In genomic region chr17:15432807-15433547, GRCh38 we compare ENCODE assay signal across 16 cellular contexts. TPM values are rescaled to one million over a fixed set of nuclear protein-coding genes. Genes with fewer than 3 reads are reported as not detected.
DNase-seq lines count a peak whose midpoint lies in the region; ATAC-seq and TF ChIP-seq lines count a peak whose summit lies in the region.
"Had no signal": no experiment of that assay in that cellular context is flagged by ENCODE, and none has a peak within 500 bp of the region (broad histone marks: within the 10 kb centered on the region; RNA-seq: fewer than 3 reads in every experiment).

No MANE protein-coding gene starts in this region.

- H3K9me3 ChIP-seq in IMR-90 (ENCODE audit: control insufficient read depth, insufficient read depth, low read length) (no peaks in the 10 kb centered on the region), lung (ENCODE audit: control insufficient read depth in 2 of 2, insufficient read depth in 1 of 2, low read length in 1 of 2) (no peaks in the 10 kb centered on the region), subcutaneous abdominal adipose tissue (ENCODE audit: control insufficient read depth in 5 of 5, low read length in 5 of 5) (no peaks in the 10 kb centered on the region)

- WGBS in IMR-90 (ENCODE audit: extremely low coverage in 2 of 2, insufficient read length in 1 of 2), 2 experiments = 40% methylated on average over 1 of the region's 4 CpGs; no CpG with 5 or more reads in 1 of the 2 experiments
- WGBS in lung, 2 donors = 76 to 84% methylated on average over 4 of the region's 4 CpGs

- POLR2A ChIA-PET in IMR-90 (lab: Charles Lee; ENCODE audit: unreplicated experiment) = interaction anchor here (0.6 kb wide), 1 partner anchor 165 kb away, joined by 4 read pairs; no protein-coding TSS in a partner anchor
- POLR2A ChIA-PET in activated CD8-positive, alpha-beta T cell treated with anti-CD3 and anti-CD28 coated beads for 36 hours (lab: Charles Lee) = no interaction called here

- H3K36me3 ChIP-seq in IMR-90 (ENCODE audit: control insufficient read depth, insufficient read depth, low read length) = peaks cover 3% of the 10 kb centered on the region; the same call in 1 of the 2 replicates
- H3K36me3 ChIP-seq in lung (ENCODE audit: control insufficient read depth in 2 of 2, insufficient read depth in 2 of 2, low read length in 2 of 2) = no peaks in the 10 kb centered on the region
- peaks cover 0 to 4% (median 0%) of the 10 kb centered on the region in 5 donors for H3K36me3 ChIP-seq in subcutaneous abdominal adipose tissue (ENCODE audit: control insufficient read depth in 5 of 5, insufficient read depth in 5 of 5, low read length in 5 of 5)

- H4K5ac ChIP-seq in IMR-90 (ENCODE audit: low read depth, low read length) = peak overlapping the region; percentile 62

- peak overlapping the region; percentile 67 for H3K23ac ChIP-seq in IMR-90 (ENCODE audit: low read depth, low read length)

- peak overlapping the region; percentile 4; the same call in 1 of the 2 replicates for H3K4me2 ChIP-seq in IMR-90 (ENCODE audit: low read depth, low read length)

- no TSS peak for BruUV-seq in IMR-90 (replicated peaks; lab: Mats Ljungman, UMichigan)

- H3K36me3 Mint-ChIP-seq in activated CD8-positive, alpha-beta T cell treated with anti-CD3 and anti-CD28 coated beads for 36 hours (ENCODE audit: low read depth) = peaks cover 21% of the 10 kb centered on the region

- no peak overlapping the region for H3K27ac Mint-ChIP-seq in activated CD8-positive, alpha-beta T cell treated with anti-CD3 and anti-CD28 coated beads for 36 hours
- H3K27ac Mint-ChIP-seq: activated naive CD4-positive, alpha-beta T cell treated with anti-CD3 and anti-CD28 coated beads for 36 hours; CD4-positive, alpha-beta T cell; stimulated activated naive CD8-positive, alpha-beta T cell treated with anti-CD3 and anti-CD28 coated beads, Interleukin-15, Interleukin-2, amounts not matched to agents 100 ng/mL and 50 ng/mL, for 24 hours had no signal

- no peak overlapping the region for H2AK9ac ChIP-seq in IMR-90 (replicated peaks; ENCODE audit: low read depth, low read length, poor library complexity)

- CTCF ChIA-PET in IMR-90 (lab: Yijun Ruan, JAX) = interaction anchor here (1.0 kb wide), 1 partner anchor 80 kb away, joined by 3 read pairs; no protein-coding TSS in a partner anchor
- CTCF ChIA-PET in activated CD8-positive, alpha-beta T cell treated with anti-CD3 and anti-CD28 coated beads for 36 hours (lab: Charles Lee) = no interaction called here

- dilution Hi-C loops in IMR-90 (cut with HindIII; ENCODE audit: low sequenced_read_pairs, unreplicated experiment) = no loop called here

- in situ Hi-C loops in IMR-90 (cut with MboI; ENCODE audit: low sequenced_read_pairs) = loop anchor here (10.0 kb wide), 1 partner anchor 168 kb away; the partner anchor contains the start of gene PMP22

- intact Hi-C loops in IMR-90 (cut with micrococcal nuclease) = no loop called here
- intact Hi-C loops in activated CD8-positive, alpha-beta T cell treated with anti-CD3 and anti-CD28 coated beads for 36 hours (cut with micrococcal nuclease) = no loop called here

- H3K4me1 ChIP-seq in IMR-90 (ENCODE audit: control insufficient read depth, insufficient read depth, low read length) = peaks cover 20% of the 10 kb centered on the region
- H3K4me1 ChIP-seq in lung (ENCODE audit: control insufficient read depth in 2 of 2, insufficient read depth in 2 of 2, low read length in 2 of 2) = peaks cover 16 to 22% of the 10 kb centered on the region in 2 donors
- H3K4me1 ChIP-seq in subcutaneous abdominal adipose tissue (ENCODE audit: control insufficient read depth in 5 of 5, insufficient read depth in 5 of 5, low read length in 5 of 5) = peaks cover 4 to 57% (median 41%) of the 10 kb centered on the region in 5 donors

- no peak overlapping the region for H2BK15ac ChIP-seq in IMR-90 (ENCODE audit: low read depth, low read length)

- H3K27ac ChIP-seq in IMR-90 (ENCODE audit: insufficient read depth, low read length) (peak overlapping the region; percentile 81), lung (ENCODE audit: low read depth in 1 of 2, low read length in 1 of 2) (peak overlapping the region; percentile 59 to 61), subcutaneous abdominal adipose tissue (ENCODE audit: low read depth, low read length) (peak overlapping the region; percentile 82)
- H3K27ac ChIP-seq: RWPE1 had no signal

- H3K79me1 ChIP-seq in IMR-90 (ENCODE audit: low read depth in 1 of 2, low read length in 2 of 2) = no peaks in the 10 kb centered on the region

- ATAC-seq in IMR-90 (ENCODE audit: low read depth) (peak; percentile 55), lung (ENCODE audit: insufficient read depth, low FRiP score) (peak; percentile 38)
- ATAC-seq in activated CD8-positive, alpha-beta T cell treated with anti-CD3 and anti-CD28 coated beads for 36 hours = no peak

- no peak for TF ChIP-seq POLR2A in IMR-90 (IDR thresholded peaks at IDR 0.05; ENCODE audit: low read depth, low read length)

- H3K18ac ChIP-seq in IMR-90 (ENCODE audit: low read depth, low read length) = peak overlapping the region; percentile 82

- H2BK5ac ChIP-seq in IMR-90 (ENCODE audit: low read depth, low read length, poor library complexity, severe bottlenecking) = peak overlapping the region; percentile 70

- peak overlapping the region; percentile 75; the same call in 1 of the 2 replicates for H2BK20ac ChIP-seq in IMR-90 (ENCODE audit: low read depth, low read length)

- peak overlapping the region; percentile 65 for H4K91ac ChIP-seq in IMR-90 (ENCODE audit: insufficient read depth, low read depth, low read length)

- H3K4me1 Mint-ChIP-seq in activated CD8-positive, alpha-beta T cell treated with anti-CD3 and anti-CD28 coated beads for 36 hours (ENCODE audit: low read depth) = peaks cover 13% of the 10 kb centered on the region

- H3K4ac ChIP-seq in IMR-90 (ENCODE audit: low read depth, low read length) = peak overlapping the region; percentile 78

- TF ChIP-seq CTCF in IMR-90 (conservative IDR thresholded peaks at IDR 0.05; ENCODE audit: low read depth, low read length) (no peak), lung (IDR thresholded peaks at IDR 0.05; ENCODE audit: control extremely low read depth, extremely low read depth) (no peak), GM10266 (IDR thresholded peaks at IDR 0.05; ENCODE audit: control insufficient read depth, insufficient read depth, low read depth, missing control alignments) (no peak)
- TF ChIP-seq CTCF in activated CD8-positive, alpha-beta T cell treated with anti-CD3 and anti-CD28 coated beads for 36 hours (IDR thresholded peaks at IDR 0.05) = no peak

- no peak overlapping the region for H2AFZ ChIP-seq in IMR-90 (replicated peaks; ENCODE audit: low read length, poor library complexity)

- H3K27me3 ChIP-seq in IMR-90 (ENCODE audit: control insufficient read depth, insufficient read depth, low read length) (no peaks in the 10 kb centered on the region), lung (ENCODE audit: control insufficient read depth, insufficient read depth) (no peaks in the 10 kb centered on the region), subcutaneous abdominal adipose tissue (ENCODE audit: control insufficient read depth in 5 of 5, insufficient read depth in 4 of 5, low read length in 5 of 5) (no peaks in the 10 kb centered on the region)

- no peak for TF ChIP-seq RAD21 in IMR-90 (IDR thresholded peaks at IDR 0.05; ENCODE audit: low read length)

- H3K14ac ChIP-seq in IMR-90 (replicated peaks; ENCODE audit: low read depth, low read length) = peak overlapping the region; percentile 47; the same call in 1 of the 2 replicates

- peak overlapping the region in 1 of 2 experiments; percentile 37; a peak in 2 of 4 replicates for H4K8ac ChIP-seq in IMR-90 (ENCODE audit: low read depth in 2 of 2, low read length in 2 of 2)

- DNase-seq in IMR-90 (peak; percentile 93), fibroblast of peridontal ligament (ENCODE audit: extremely low read depth) (peak; percentile 33), lung (ENCODE audit: low spot score) (no peak), GM10266 (ENCODE audit: extremely low spot score) (no peak), NCI-H2196 treated with DMSO at 0.1 percent for 48 hours (lab: John Stamatoyannopoulos, UW; ENCODE audit: unreplicated experiment) (no peak), HUDEP-2 (lab: John Stamatoyannopoulos, UW; ENCODE audit: unreplicated experiment in 76 of 76) (no peak)
- DNase-seq in activated CD8-positive, alpha-beta T cell treated with anti-CD3 and anti-CD28 coated beads for 36 hours = no peak
- DNase-seq: activated naive CD4-positive, alpha-beta T cell treated with anti-CD3 and anti-CD28 coated beads for 36 hours; CD4-positive, alpha-beta T cell; NCI-H1105; NCI-H524 treated with DMSO at 0.1 percent for 48 hours; posterior cingulate gyrus; stimulated activated CD4-positive, alpha-beta T cell treated with anti-CD3 and anti-CD28 coated beads, Interleukin-4, amount 100 ng/mL, for 4 hours had no signal

- no peaks in the 10 kb centered on the region for H3K27me3 Mint-ChIP-seq in activated CD8-positive, alpha-beta T cell treated with anti-CD3 and anti-CD28 coated beads for 36 hours
- H3K27me3 Mint-ChIP-seq: CD4-positive, alpha-beta T cell; stimulated activated naive CD8-positive, alpha-beta T cell treated with anti-CD3 and anti-CD28 coated beads, Interleukin-15, Interleukin-2, amounts not matched to agents 100 ng/mL and 50 ng/mL, for 24 hours had no signal

- no peak overlapping the region for H3K4me3 ChIP-seq in IMR-90 (ENCODE audit: insufficient read depth, low read depth, low read length)
- no peak overlapping the region for H3K4me3 ChIP-seq in lung
- H3K4me3 ChIP-seq in subcutaneous abdominal adipose tissue (ENCODE audit: low read depth in 1 of 5, low read length in 5 of 5) = no peak overlapping the region

- peak overlapping the region; percentile 62 for H2BK120ac ChIP-seq in IMR-90 (ENCODE audit: low read depth, low read length)

- peaks cover 11% of the 10 kb centered on the region for H3K9me1 ChIP-seq in IMR-90 (ENCODE audit: insufficient read depth, low read length)

- no peak overlapping the region for H3K56ac ChIP-seq in IMR-90 (ENCODE audit: extremely low read depth, insufficient read depth, low read length)

- H4K20me1 ChIP-seq in IMR-90 (ENCODE audit: insufficient read depth, low read length) = peaks cover 4% of the 10 kb centered on the region; the same call in 1 of the 2 replicates

- H3K9ac ChIP-seq in IMR-90 (ENCODE audit: low read depth, low read length) = peak overlapping the region; percentile 7; the same call in 1 of the 2 replicates
- H3K9ac ChIP-seq in subcutaneous abdominal adipose tissue (ENCODE audit: low read length in 5 of 5) = peak overlapping the region in 1 of 5 donors; percentile 13

- H2AK5ac ChIP-seq in IMR-90 (ENCODE audit: low read depth, low read length) = peak overlapping the region; percentile 87; the same call in 1 of the 2 replicates

- no peak overlapping the region for H3K4me3 Mint-ChIP-seq in activated CD8-positive, alpha-beta T cell treated with anti-CD3 and anti-CD28 coated beads for 36 hours
- H3K4me3 Mint-ChIP-seq: activated naive CD4-positive, alpha-beta T cell treated with anti-CD3 and anti-CD28 coated beads for 36 hours; CD4-positive, alpha-beta T cell; stimulated activated naive CD8-positive, alpha-beta T cell treated with anti-CD3 and anti-CD28 coated beads, Interleukin-15, Interleukin-2, amounts not matched to agents 100 ng/mL and 50 ng/mL, for 24 hours had no signal

- peaks cover 3% of the 10 kb centered on the region for H3K9me3 Mint-ChIP-seq in activated CD8-positive, alpha-beta T cell treated with anti-CD3 and anti-CD28 coated beads for 36 hours

RNA-seq across cellular contexts. Expression of gene CDRT4, which starts 34.4 kb away (rescaled TPM):
- total RNA-seq in IMR-90 (2012; rRNA removed) = 0.56 and 0.90 TPM in 2 replicates
- 2.7 and 3.7 TPM in 2 replicates for polyA plus RNA-seq in IMR-90 (2012; rRNA removed)
- polyA plus RNA-seq in IMR-90 (2012; cell fraction: cytosol; rRNA removed) = 0.13 and 0.50 TPM in 2 replicates
- 27.7 and 76.4 TPM in 2 replicates for polyA plus RNA-seq in IMR-90 (2012; cell fraction: nucleus; rRNA removed; ENCODE audit: low replicate concordance)
- total RNA-seq in lung = 1 to 10 TPM; 8.6 to 8.7 TPM
- 1 to 10 TPM in 1 of 2 donors, under 1 TPM in 1; 0.48 to 8.7 TPM for polyA plus RNA-seq in lung
- total RNA-seq in activated CD8-positive, alpha-beta T cell treated with anti-CD3 and anti-CD28 coated beads for 36 hours = 1 to 10 TPM; 3.6 to 3.7 TPM

Comparison
In these comparisons a context has a peak if more than half of its experiments do, and no peak if none do; other contexts are left out.
1. DNase-seq: peak in IMR-90 (single experiment) and fibroblast of peridontal ligament (single experiment); none in lung (single experiment), GM10266 (single experiment), NCI-H2196 treated with DMSO at 0.1 percent for 48 hours (single experiment), activated CD8-positive, alpha-beta T cell treated with anti-CD3 and anti-CD28 coated beads for 36 hours (single experiment) and HUDEP-2 (0 of 76).
2. Peak in every context shown above with its lines, with median percentiles within 50 percentile points of each other: H3K27ac ChIP-seq.